ENCODE assay signal across 12 cellular contexts in genomic region chr17:46108550-46109110, GRCh38.
DNase-seq lines count a peak whose midpoint lies in the region; ATAC-seq, FAIRE-seq and TF ChIP-seq lines count a peak whose summit lies in the region.
"Had no signal": no experiment of that assay in that cellular context is flagged by ENCODE, and none has a peak within 500 bp of the region (broad histone marks: within the 10 kb centered on the region; RNA-seq: fewer than 3 reads in every experiment).

No MANE protein-coding gene starts in this region.

- TF ChIP-seq CTCF in WTC11 (IDR thresholded peaks at IDR 0.05), result no peak
- no peak for TF ChIP-seq CTCF in stomach (IDR thresholded peaks at IDR 0.05)
- TF ChIP-seq CTCF in GM20000 (IDR thresholded peaks at IDR 0.05; ENCODE audit: extremely low read depth, missing control alignments), result no peak

- peak overlapping the region; percentile 90 for H3K27ac Mint-ChIP-seq in activated naive CD4-positive, alpha-beta T cell treated with anti-CD3 and anti-CD28 coated beads, Interleukin-2, amount 50 U/mL, for 24 hours
- H3K27ac Mint-ChIP-seq in activated naive CD4-positive, alpha-beta T cell treated with anti-CD3 and anti-CD28 coated beads, Interleukin-2, amount 10 ng/mL, durations not matched to agents 7 days and 5 days, result no peak overlapping the region
- peak overlapping the region; percentile 73 for H3K27ac Mint-ChIP-seq in WTC11
- H3K27ac Mint-ChIP-seq: B cell had no signal

- no peaks in the 10 kb centered on the region for H3K9me3 ChIP-seq in stomach

- 27 to 49% (median 39%) methylated on average over 4 of the region's 4 CpGs for WGBS in stomach, 5 donors

- TF ChIP-seq POLR2A in stomach (IDR thresholded peaks at IDR 0.05), result no peak

- no peak for TF ChIP-seq EP300 in stomach (IDR thresholded peaks at IDR 0.05)

- no peak overlapping the region for H3K4me3 Mint-ChIP-seq in activated naive CD4-positive, alpha-beta T cell treated with anti-CD3 and anti-CD28 coated beads, Interleukin-2, amount 50 U/mL, for 24 hours
- H3K4me3 Mint-ChIP-seq in activated naive CD4-positive, alpha-beta T cell treated with anti-CD3 and anti-CD28 coated beads, Interleukin-2, amount 10 ng/mL, durations not matched to agents 7 days and 5 days, result no peak overlapping the region
- no peak overlapping the region for H3K4me3 Mint-ChIP-seq in WTC11
- H3K4me3 Mint-ChIP-seq: B cell had no signal

- H3K36me3 Mint-ChIP-seq in activated naive CD4-positive, alpha-beta T cell treated with anti-CD3 and anti-CD28 coated beads, Interleukin-2, amount 50 U/mL, for 24 hours, result peaks cover 8% of the 10 kb centered on the region
- H3K36me3 Mint-ChIP-seq in activated naive CD4-positive, alpha-beta T cell treated with anti-CD3 and anti-CD28 coated beads, Interleukin-2, amount 10 ng/mL, durations not matched to agents 7 days and 5 days, result peaks cover 20% of the 10 kb centered on the region
- H3K36me3 Mint-ChIP-seq in WTC11, result no peaks in the 10 kb centered on the region

- intact Hi-C loops in stomach (cut with DNase I; ENCODE audit: low total_unique reads), result no loop called here

- POLR2A ChIA-PET in WTC11 (lab: Charles Lee), result interaction anchor here (0.6 kb wide), 1 partner anchor 45 kb away, joined by 3 read pairs; no protein-coding TSS in a partner anchor

- peaks cover 92% of the 10 kb centered on the region for H3K4me1 Mint-ChIP-seq in activated naive CD4-positive, alpha-beta T cell treated with anti-CD3 and anti-CD28 coated beads, Interleukin-2, amount 50 U/mL, for 24 hours
- H3K4me1 Mint-ChIP-seq in activated naive CD4-positive, alpha-beta T cell treated with anti-CD3 and anti-CD28 coated beads, Interleukin-2, amount 10 ng/mL, durations not matched to agents 7 days and 5 days, result peaks cover 20% of the 10 kb centered on the region
- peaks cover 77% of the 10 kb centered on the region for H3K4me1 Mint-ChIP-seq in WTC11

- H3K27me3 ChIP-seq in stomach, result no peaks in the 10 kb centered on the region

- no peak for DNase-seq in activated naive CD4-positive, alpha-beta T cell treated with anti-CD3 and anti-CD28 coated beads, Interleukin-2, amount 10 ng/mL, durations not matched to agents 7 days and 5 days
- DNase-seq in WTC11 (ENCODE audit: low spot score) (no peak), stomach (no peak), DMS 273 treated with DMSO at 0.1 percent for 48 hours (lab: John Stamatoyannopoulos, UW) (no peak), GM20000 (ENCODE audit: low spot score) (no peak), cortex of kidney (lab: John Stamatoyannopoulos, UW) (no peak)
- DNase-seq: activated effector memory CD4-positive, alpha-beta T cell treated with anti-CD3 and anti-CD28 coated beads, Interleukin-2, amount 50 U/mL, for 16 hours; NCI-H1436 treated with DMSO at 0.1 percent for 48 hours had no signal

- no peak for ATAC-seq in WTC11
- ATAC-seq: Panc1 had no signal

- CTCF ChIA-PET in activated naive CD4-positive, alpha-beta T cell treated with anti-CD3 and anti-CD28 coated beads, Interleukin-2, amount 10 ng/mL, durations not matched to agents 7 days and 5 days (lab: Charles Lee), result interaction anchor here (0.5 to 1.1 kb wide), 2 partner anchors 15 to 50 kb away, joined by 3 read pairs; no protein-coding TSS in a partner anchor
- CTCF ChIA-PET in WTC11 (lab: Charles Lee), result interaction anchor here (1.0 to 1.5 kb wide), 3 partner anchors 9 to 104 kb away, joined by 3 to 4 read pairs (median 4); no protein-coding TSS in a partner anchor

- H3K27ac ChIP-seq in stomach, result peak overlapping the region in 4 of 5 donors; percentile 13 to 56 (median 32)

- no peaks in the 10 kb centered on the region for H3K36me3 ChIP-seq in stomach

- peak; percentile 87 for FAIRE-seq in islet of Langerhans (lab: Jason Lieb, UNC)

- no peak overlapping the region for H3K4me3 ChIP-seq in stomach

- peaks cover 24 to 78% (median 60%) of the 10 kb centered on the region in 4 donors for H3K4me1 ChIP-seq in stomach

- H3K9me3 Mint-ChIP-seq in activated naive CD4-positive, alpha-beta T cell treated with anti-CD3 and anti-CD28 coated beads, Interleukin-2, amount 50 U/mL, for 24 hours, result no peaks in the 10 kb centered on the region
- H3K9me3 Mint-ChIP-seq in activated naive CD4-positive, alpha-beta T cell treated with anti-CD3 and anti-CD28 coated beads, Interleukin-2, amount 10 ng/mL, durations not matched to agents 7 days and 5 days, result no peaks in the 10 kb centered on the region
- H3K9me3 Mint-ChIP-seq in WTC11, result no peaks in the 10 kb centered on the region

- no peaks in the 10 kb centered on the region for H3K27me3 Mint-ChIP-seq in activated naive CD4-positive, alpha-beta T cell treated with anti-CD3 and anti-CD28 coated beads, Interleukin-2, amount 50 U/mL, for 24 hours
- H3K27me3 Mint-ChIP-seq in activated naive CD4-positive, alpha-beta T cell treated with anti-CD3 and anti-CD28 coated beads, Interleukin-2, amount 10 ng/mL, durations not matched to agents 7 days and 5 days, result no peaks in the 10 kb centered on the region
- no peaks in the 10 kb centered on the region for H3K27me3 Mint-ChIP-seq in WTC11 (ENCODE audit: low read depth)
- H3K27me3 Mint-ChIP-seq: B cell had no signal

TF ChIP-seq in WTC11, 78 proteins besides CTCF, POLR2A, EP300 and RAD21:
- TF ChIP-seq ERG (CRISPR knock-in tag; IDR thresholded peaks at IDR 0.05) (no peak), GABPB1 (CRISPR knock-in tag; IDR thresholded peaks at IDR 0.05) (peak; percentile 77), OVOL2 (CRISPR knock-in tag; IDR thresholded peaks at IDR 0.05; ENCODE audit: borderline replicate concordance) (no peak), ZBTB21 (CRISPR knock-in tag; IDR thresholded peaks at IDR 0.05; ENCODE audit: borderline replicate concordance) (no peak), FOXP4 (CRISPR knock-in tag; IDR thresholded peaks at IDR 0.05) (no peak), HMGXB4 (CRISPR knock-in tag; IDR thresholded peaks at IDR 0.05) (no peak), TCF7 (CRISPR knock-in tag; IDR thresholded peaks at IDR 0.05; ENCODE audit: low read depth) (no peak), IRF1 (CRISPR knock-in tag; IDR thresholded peaks at IDR 0.05) (no peak)
TF ChIP-seq in WTC11: peak in this region for 1.
